1 cellular context compared by ENCODE assay signal in genomic region chr2:46296840-46297545, GRCh38.
TF ChIP-seq lines count a peak whose summit lies in the region.

Gene EPAS1, plus strand, starts transcription at chr2:46297407. Its CDS starts 505 bp downstream, at chr2:46297912.

TF ChIP-seq in K562, 482 proteins besides CTCF, POLR2A, EP300 and RAD21 (continued from another document):
- TF ChIP-seq TAF9B (IDR thresholded peaks at IDR 0.05; ENCODE audit: partially characterized antibody) (no peak), MAX (CRISPR knock-in tag; IDR thresholded peaks at IDR 0.05) (peak; percentile 66), FOSL1 (tag; conservative IDR thresholded peaks at IDR 0.05) (0 out of 2 replicates have a peak, but pooled peaks have one; percentile 29), SIN3A (IDR thresholded peaks at IDR 0.05; ENCODE audit: borderline replicate concordance in 2 of 2, control insufficient read depth in 1 of 2, low read depth in 2 of 2, low read length in 2 of 2) (no peak), IRF1 (CRISPR knock-in tag; IDR thresholded peaks at IDR 0.05; ENCODE audit: borderline replicate concordance) (no peak)
